ENCODE assay signal across 7 cellular contexts in genomic region chr21:44160737-44161321, GRCh38. TPM values are rescaled to one million over a fixed set of nuclear protein-coding genes. Genes with fewer than 3 reads are reported as not detected.
DNase-seq lines count a peak whose midpoint lies in the region; ATAC-seq, FAIRE-seq and TF ChIP-seq lines count a peak whose summit lies in the region.
"Not testable (repeated sequence)": the region's sequence is repeated elsewhere in the genome, so short reads cannot be mapped to it uniquely, and the experiment has no call there.

No MANE protein-coding gene starts in this region.

- ATAC-seq in esophagus mucosa (peak; percentile 17), Right ventricle myocardium superior (ENCODE audit: poor library complexity) (peak; percentile 62), left ventricle myocardium superior (peak; percentile 68), mucosa of descending colon (peak; percentile 60), sciatic nerve (peak; percentile 80), aorta (ENCODE audit: low FRiP score) (peak; percentile 36)

- DNase-seq in GM19239 (ENCODE audit: insufficient read length, low spot score); Right ventricle myocardium superior; left ventricle myocardium superior; mucosa of descending colon; sciatic nerve (ENCODE audit: low spot score); aorta: not testable (repeated sequence)

- H3K27me3 ChIP-seq in aorta (ENCODE audit: control insufficient read depth in 1 of 2, insufficient read depth in 2 of 2, low read length in 1 of 2), result not testable (repeated sequence)

- not testable (repeated sequence) for H3K4me1 ChIP-seq in mucosa of descending colon (ENCODE audit: low read depth); aorta (ENCODE audit: control insufficient read depth in 1 of 2, insufficient read depth in 2 of 2, low read length in 2 of 2)

- not testable (repeated sequence) for H3K4me3 ChIP-seq in mucosa of descending colon; aorta (ENCODE audit: low read length in 2 of 2)

- H3K9me3 ChIP-seq in mucosa of descending colon; aorta (ENCODE audit: control insufficient read depth, low read length): not testable (repeated sequence)

- H3K27ac ChIP-seq in aorta (ENCODE audit: low read depth in 1 of 2, low read length in 2 of 2), result not testable (repeated sequence)

- intact Hi-C loops in Right ventricle myocardium superior (cut with DNase I); left ventricle myocardium superior (cut with micrococcal nuclease); mucosa of descending colon (cut with DNase I, micrococcal nuclease); sciatic nerve (cut with DNase I); aorta (cut with DNase I): not testable (repeated sequence)

- H3K36me3 ChIP-seq in mucosa of descending colon (ENCODE audit: low read depth); aorta (ENCODE audit: control insufficient read depth in 1 of 2, insufficient read depth in 2 of 2, low read length in 1 of 2): not testable (repeated sequence)

- WGBS in aorta, 2 donors, result no CpG with 5 or more reads among the region's 22 CpGs

- FAIRE-seq in GM19239 (lab: Jason Lieb, UNC), result peak; percentile 80

- not testable (repeated sequence) for TF ChIP-seq CTCF in mucosa of descending colon (IDR thresholded peaks at IDR 0.05)

RNA-seq across cellular contexts. Expression of gene GATD3, which starts 27.3 kb away (rescaled TPM):
- total RNA-seq in esophagus mucosa (3.3 TPM), Right ventricle myocardium superior (146 TPM), left ventricle myocardium superior (141 TPM), mucosa of descending colon (10 to 100 TPM in 2 of 3 donors, 1 to 10 TPM in 1; 7.1 to 12.2 (median 10.3) TPM), sciatic nerve (14.5 TPM), aorta (10 to 100 TPM in 1 of 2 donors, 1 to 10 TPM in 1; 5.8 to 11.8 TPM)
- 1 to 10 TPM; 5.6 to 6.5 TPM for polyA plus RNA-seq in aorta

RNA-seq across cellular contexts. Expression of gene PWP2, which starts 53.6 kb away (rescaled TPM):
- total RNA-seq in esophagus mucosa, result 2.5 TPM
- 8.6 TPM for total RNA-seq in Right ventricle myocardium superior
- 8.7 TPM for total RNA-seq in left ventricle myocardium superior
- total RNA-seq in mucosa of descending colon, result 10 to 100 TPM in 1 of 3 donors, 1 to 10 TPM in 2; 3.0 to 10.4 (median 4.5) TPM
- 6.4 TPM for total RNA-seq in sciatic nerve
- 1 to 10 TPM; 3.8 to 9.5 TPM for total RNA-seq in aorta
- 10 to 100 TPM in 1 of 2 donors, not detected in 1; 18.2 TPM for polyA plus RNA-seq in aorta

Comparison
In these comparisons a context has a peak if more than half of its experiments do, and no peak if none do; other contexts are left out.
1. ATAC-seq: peak in every context shown above with its lines; median percentile 80 in sciatic nerve; 68 in left ventricle myocardium superior; 62 in Right ventricle myocardium superior; 60 in mucosa of descending colon; 36 in aorta; 17 in esophagus mucosa.